Comparison of ENCODE assay signal across 25 cellular contexts in genomic region chr5:82799346-82800077, GRCh38.
DNase-seq lines count a peak whose midpoint lies in the region; ATAC-seq, FAIRE-seq and TF ChIP-seq lines count a peak whose summit lies in the region.
"Had no signal": no experiment of that assay in that cellular context is flagged by ENCODE, and none has a peak within 500 bp of the region (broad histone marks: within the 10 kb centered on the region; RNA-seq: fewer than 3 reads in every experiment).

No MANE protein-coding gene starts in this region.

- H3K9me3 Mint-ChIP-seq in HFFc6 (no peaks in the 10 kb centered on the region), nephron (no peaks in the 10 kb centered on the region)
- no peaks in the 10 kb centered on the region for H3K9me3 Mint-ChIP-seq in activated T-helper 17 cell treated with anti-CD3 and anti-CD28 coated beads, Interleukin-2, amount 50 U/mL, for 72 hours
- H3K9me3 Mint-ChIP-seq: central memory CD8-positive, alpha-beta T cell had no signal

- H3K36me3 Mint-ChIP-seq in HFFc6 (ENCODE audit: low read depth) (no peaks in the 10 kb centered on the region), nephron (ENCODE audit: low read depth) (no peaks in the 10 kb centered on the region)
- no peaks in the 10 kb centered on the region for H3K36me3 Mint-ChIP-seq in activated T-helper 17 cell treated with anti-CD3 and anti-CD28 coated beads, Interleukin-2, amount 50 U/mL, for 72 hours (ENCODE audit: low read depth)

- no peaks in the 10 kb centered on the region for H3K79me2 ChIP-seq in GM12878 (ENCODE audit: control insufficient read depth, insufficient read depth, low read length)

- 21% methylated on average over 5 of the region's 5 CpGs for WGBS in GM12878 (ENCODE audit: insufficient coverage, insufficient replicate concordance, low lambda C conversion rate, missing lambda C conversion rate)

- FAIRE-seq in GM12878 (lab: Jason Lieb, UNC), result no peak
- FAIRE-seq: D721Med had no signal

- DNase-seq in GM12864 (ENCODE audit: low read depth) (no peak), HFFc6 (no peak), GM12878 (ENCODE audit: low read depth, low spot score) (no peak), NK-92 (lab: John Stamatoyannopoulos, UW; ENCODE audit: unreplicated experiment) (no peak)
- DNase-seq in activated CD4-positive, CD25-positive, alpha-beta regulatory T cell (lab: John Stamatoyannopoulos, UW), result no peak
- DNase-seq: activated CD4-positive, alpha-beta T cell treated with anti-CD3 and anti-CD28 coated beads for 48 hours; activated effector memory CD4-positive, alpha-beta T cell treated with anti-CD3 and anti-CD28 coated beads, Interleukin-2, amount 50 U/mL, for 16 hours; adrenal gland; AML-193; effector memory CD4-positive, alpha-beta T cell; foreskin melanocyte; GDM1; KG1; left ventricle myocardium inferior; NCI-H1105 treated with DMSO at 0.1 percent for 48 hours; NCI-H2107; NCI-H526 treated with DMSO at 0.1 percent for 48 hours; stimulated activated CD4-positive, alpha-beta T cell treated with anti-CD3 and anti-CD28 coated beads, Interleukin-4, amount 100 ng/mL, for 24 hours; T1000 had no signal

- no peaks in the 10 kb centered on the region for H3K36me3 ChIP-seq in GM12878 (ENCODE audit: control insufficient read depth in 2 of 2, insufficient read depth in 2 of 2, low read length in 1 of 2)
- H3K36me3 ChIP-seq: adrenal gland, left ventricle myocardium inferior, SJSA1 had no signal

- H3K4me3 ChIP-seq in GM12864 (ENCODE audit: low read depth, low read length) (no peak overlapping the region), GM12878 (no peak overlapping the region)
- H3K4me3 ChIP-seq: adrenal gland, left ventricle myocardium inferior, SJSA1 had no signal

- no peak overlapping the region for H2AFZ ChIP-seq in GM12878 (ENCODE audit: control insufficient read depth, low read depth, low read length)

- in situ Hi-C loops in GM12878 (cut with MboI), result no loop called here

- no peaks in the 10 kb centered on the region for H3K4me1 ChIP-seq in GM12878 (ENCODE audit: control insufficient read depth, insufficient read depth, low read length)
- H3K4me1 ChIP-seq: adrenal gland, left ventricle myocardium inferior, SJSA1 had no signal

- no peak overlapping the region for H3K4me2 ChIP-seq in GM12878 (ENCODE audit: control insufficient read depth, insufficient read depth)

- H3K27me3 Mint-ChIP-seq in HFFc6 (ENCODE audit: insufficient read depth) (no peaks in the 10 kb centered on the region), nephron (ENCODE audit: low read depth) (no peaks in the 10 kb centered on the region)
- H3K27me3 Mint-ChIP-seq in activated T-helper 17 cell treated with anti-CD3 and anti-CD28 coated beads, Interleukin-2, amount 50 U/mL, for 72 hours, result no peaks in the 10 kb centered on the region

- H3K4me3 Mint-ChIP-seq in HFFc6, result no peak overlapping the region
- H3K4me3 Mint-ChIP-seq in nephron, result no peak overlapping the region
- no peak overlapping the region for H3K4me3 Mint-ChIP-seq in activated T-helper 17 cell treated with anti-CD3 and anti-CD28 coated beads, Interleukin-2, amount 50 U/mL, for 72 hours
- H3K4me3 Mint-ChIP-seq: central memory CD8-positive, alpha-beta T cell had no signal

- SMC1A ChIA-PET in GM12878 (lab: Charles Lee; ENCODE audit: uncharacterized antibody, unreplicated experiment), result interaction anchor here (1.6 kb wide), 1 partner anchor 12 kb away, joined by 3 read pairs; no protein-coding TSS in a partner anchor

- H3K9me3 ChIP-seq in GM12878 (replicated peaks; ENCODE audit: control insufficient read depth, insufficient read depth, low read length), result no peaks in the 10 kb centered on the region; the same call in 2 of the 3 replicates
- H3K9me3 ChIP-seq: left ventricle myocardium inferior, SJSA1 had no signal

- no peak for TF ChIP-seq EP300 in GM12878 (IDR thresholded peaks at IDR 0.05; ENCODE audit: borderline replicate concordance in 1 of 2, control insufficient read depth in 1 of 2, low read depth in 2 of 2, low read length in 2 of 2)

- intact Hi-C loops in GM12878 (cut with micrococcal nuclease; ENCODE audit: unreplicated experiment), result no loop called here

- no peak for TF ChIP-seq RAD21 in GM12878 (IDR thresholded peaks at IDR 0.05; ENCODE audit: insufficient read depth, low read depth, low read length)

- H3K27me3 ChIP-seq in GM12878 (replicated peaks in 1 of 2; ENCODE audit: control insufficient read depth in 2 of 2, insufficient read depth in 2 of 2, low read length in 1 of 2), result no peaks in the 10 kb centered on the region
- H3K27me3 ChIP-seq: adrenal gland, SJSA1 had no signal

- POLR2A ChIA-PET in GM12878 (lab: Charles Lee), result no interaction called here

- ATAC-seq in GM12878 (peak; percentile 57), HG03025 (IDR thresholded peaks at IDR 0.05; ENCODE audit: low FRiP score, unreplicated experiment) (no peak)
- no peak for ATAC-seq in activated T-helper 17 cell treated with anti-CD3 and anti-CD28 coated beads, Interleukin-2, amount 50 U/mL, for 72 hours (replicated peaks)

- CTCF ChIA-PET in GM12878 (lab: Yijun Ruan, JAX), result no interaction called here

- peak; percentile 22 for TF ChIP-seq CTCF in GM12864 (IDR thresholded peaks at IDR 0.05; ENCODE audit: low read depth, low read length, missing control alignments)
- 0 out of 2 replicates have a peak, but pooled peaks have one; percentile 14 for TF ChIP-seq CTCF in HFFc6 (IDR thresholded peaks at IDR 0.05)
- TF ChIP-seq CTCF in GM12878 (IDR thresholded peaks at IDR 0.05 in 2 of 3, conservative IDR thresholded peaks at IDR 0.05 in 1 of 3; ENCODE audit: control insufficient read depth in 2 of 3, extremely low read depth in 1 of 3, insufficient read depth in 1 of 3, low read depth in 3 of 3, low read length in 3 of 3), result peak in 1 of 3 experiments; percentile 2; a peak in 1 of 6 replicates
- no peak for TF ChIP-seq CTCF in nephron (IDR thresholded peaks at IDR 0.05; ENCODE audit: unreplicated experiment in 3 of 3)

- no peak overlapping the region for H3K27ac ChIP-seq in GM12878 (ENCODE audit: control insufficient read depth, insufficient read depth)
- H3K27ac ChIP-seq: adrenal gland, left ventricle myocardium inferior, SJSA1 had no signal

- H3K27ac Mint-ChIP-seq in HFFc6 (no peak overlapping the region), nephron (peak overlapping the region; percentile 28 to 75 (median 37))
- no peak overlapping the region for H3K27ac Mint-ChIP-seq in activated T-helper 17 cell treated with anti-CD3 and anti-CD28 coated beads, Interleukin-2, amount 50 U/mL, for 72 hours

- no peaks in the 10 kb centered on the region for H3K4me1 Mint-ChIP-seq in HFFc6 (ENCODE audit: low read depth)
- H3K4me1 Mint-ChIP-seq in nephron, result peaks cover 17% of the 10 kb centered on the region
- no peaks in the 10 kb centered on the region for H3K4me1 Mint-ChIP-seq in activated T-helper 17 cell treated with anti-CD3 and anti-CD28 coated beads, Interleukin-2, amount 50 U/mL, for 72 hours
- H3K4me1 Mint-ChIP-seq: central memory CD8-positive, alpha-beta T cell had no signal

- no peaks in the 10 kb centered on the region for H4K20me1 ChIP-seq in GM12878 (ENCODE audit: control insufficient read depth, insufficient read depth)

- TF ChIP-seq POLR2A in GM12878 (IDR thresholded peaks at IDR 0.05; ENCODE audit: low read depth, low read length), result no peak

- RAD21 ChIA-PET in GM12878 (lab: Charles Lee; ENCODE audit: unreplicated experiment), result interaction anchor here (0.8 kb wide), 1 partner anchor 12 kb away, joined by 4 read pairs; no protein-coding TSS in a partner anchor

- BruUV-seq in GM12878 (replicated peaks; lab: Mats Ljungman, UMichigan), result no TSS peak

- H3K9ac ChIP-seq in GM12878 (ENCODE audit: control insufficient read depth, insufficient read depth, low read length), result no peak overlapping the region

TF ChIP-seq in GM12878, 131 proteins besides CTCF, POLR2A, EP300 and RAD21:
- no peak for TF ChIP-seq ZNF207 (IDR thresholded peaks at IDR 0.05; ENCODE audit: borderline replicate concordance)
TF ChIP-seq in GM12878: peak in this region for 0.

Comparison
In these comparisons a context has a peak if more than half of its experiments do, and no peak if none do; other contexts are left out.
1. CTCF ChIP-seq: peak in GM12864 (single experiment) and HFFc6 (single experiment); none in nephron (0 of 3).
2. H3K27ac Mint-ChIP-seq: peak in nephron (3 of 3); none in HFFc6 (single experiment) and activated T-helper 17 cell treated with anti-CD3 and anti-CD28 coated beads, Interleukin-2, amount 50 U/mL, for 72 hours (single experiment).